Comparison of ENCODE assay signal across 7 cellular contexts in genomic region chr6:42901538-42901957, GRCh38.
DNase-seq lines count a peak whose midpoint lies in the region; ATAC-seq and FAIRE-seq lines count a peak whose summit lies in the region.

No MANE protein-coding gene starts in this region.

- ATAC-seq in GM18498 (IDR thresholded peaks at IDR 0.05; ENCODE audit: unreplicated experiment): peak; percentile 71

- H3K9ac ChIP-seq in endocrine pancreas (ENCODE audit: control insufficient read depth, insufficient read depth, low read length): no peak overlapping the region

- peak overlapping the region; percentile 25 for H3K4me3 ChIP-seq in endocrine pancreas (ENCODE audit: control insufficient read depth, insufficient read depth, low read length)

- DNase-seq in HTR-8/SVneo (ENCODE audit: insufficient read length, low spot score) (peak; percentile 68), NK-92 (lab: John Stamatoyannopoulos, UW; ENCODE audit: unreplicated experiment) (peak; percentile 4), midbrain (lab: John Stamatoyannopoulos, UW) (peak; percentile 82)
- peak; percentile 33 to 37 for DNase-seq in activated CD8-positive, alpha-beta memory T cell treated with anti-CD3 and anti-CD28 coated beads for 1 hour (ENCODE audit: extremely low read depth in 1 of 2, low read depth in 1 of 2)
- peak; percentile 26 to 29 for DNase-seq in stimulated activated CD8-positive, alpha-beta memory T cell treated with anti-CD3 and anti-CD28 coated beads, Interleukin-4, amount 100 ng/mL, for 4 hours (ENCODE audit: low read depth in 2 of 2, low spot score in 1 of 2)

- H3K9me3 ChIP-seq in endocrine pancreas (ENCODE audit: control insufficient read depth, low read length): no peaks in the 10 kb centered on the region

- no peaks in the 10 kb centered on the region for H3K27me3 ChIP-seq in endocrine pancreas (ENCODE audit: control insufficient read depth, insufficient read depth, low read length)

- peak; percentile 52 for FAIRE-seq in HTR-8/SVneo (lab: Jason Lieb, UNC)

- H3K4me1 ChIP-seq in endocrine pancreas (ENCODE audit: control insufficient read depth, insufficient read depth, low read length): no peaks in the 10 kb centered on the region

- no peaks in the 10 kb centered on the region for H3K36me3 ChIP-seq in endocrine pancreas (ENCODE audit: control insufficient read depth, insufficient read depth, low read length)

Comparison
In these comparisons a context has a peak if more than half of its experiments do, and no peak if none do; other contexts are left out.
1. Peak in every context shown above with its lines: DNase-seq, ATAC-seq and H3K4me3 ChIP-seq.
2. DNase-seq: peak in every context shown above with its lines; median percentile 82 in midbrain; 68 in HTR-8/SVneo; 35 in activated CD8-positive, alpha-beta memory T cell treated with anti-CD3 and anti-CD28 coated beads for 1 hour; 28 in stimulated activated CD8-positive, alpha-beta memory T cell treated with anti-CD3 and anti-CD28 coated beads, Interleukin-4, amount 100 ng/mL, for 4 hours; 4 in NK-92.